ENCODE assay signal across 17 cellular contexts in the genomic region with DNA sequence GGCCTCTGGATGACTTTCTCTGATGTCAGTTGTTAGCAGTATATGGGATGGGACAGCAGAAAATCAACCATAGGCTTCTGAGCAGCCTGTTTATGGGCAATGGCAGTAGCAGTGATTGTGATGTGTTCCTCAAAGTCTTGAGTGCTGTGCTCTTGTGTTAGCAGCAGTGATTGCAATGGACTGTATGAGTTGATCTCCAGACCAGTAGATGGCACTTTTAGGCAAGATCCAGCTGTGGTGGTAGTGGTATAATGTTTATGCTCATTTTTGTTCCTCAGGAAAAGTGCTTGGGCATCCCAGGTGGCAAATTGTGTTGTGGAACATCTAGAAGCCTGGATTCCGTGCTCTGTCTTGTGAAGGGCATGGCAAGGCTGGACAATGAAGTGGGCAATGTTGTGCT.
DNase-seq lines count a peak whose midpoint lies in the region; ATAC-seq, FAIRE-seq and TF ChIP-seq lines count a peak whose summit lies in the region.
"Had no signal": no experiment of that assay in that cellular context is flagged by ENCODE, and none has a peak within 500 bp of the region (broad histone marks: within the 10 kb centered on the region; RNA-seq: fewer than 3 reads in every experiment).

No MANE protein-coding gene starts in this region.

- TF ChIP-seq RAD21 in HepG2 (CRISPR knock-in tag; IDR thresholded peaks at IDR 0.05): no peak

- H2AK5ac ChIP-seq in mesendoderm (ENCODE audit: low read length): no peak overlapping the region

- TF ChIP-seq POLR2A in HepG2 (IDR thresholded peaks at IDR 0.05; ENCODE audit: insufficient read depth in 1 of 2, low read depth in 2 of 2, low read length in 2 of 2): no peak
- TF ChIP-seq POLR2A in right lobe of liver (IDR thresholded peaks at IDR 0.05): no peak

- no peak overlapping the region for H3K23ac ChIP-seq in mesendoderm (ENCODE audit: low read length)

- no peaks in the 10 kb centered on the region for H3K4me1 ChIP-seq in HepG2 (ENCODE audit: insufficient read depth, low read length)
- H3K4me1 ChIP-seq in right lobe of liver: no peaks in the 10 kb centered on the region
- H3K4me1 ChIP-seq in mesendoderm (ENCODE audit: control insufficient read depth, low read depth, low read length): no peaks in the 10 kb centered on the region

- H3K36me3 Mint-ChIP-seq in WTC11 (peaks cover 6% of the 10 kb centered on the region; the same call in 1 of the 2 replicates), Calu3 (ENCODE audit: insufficient read depth, unreplicated experiment) (no peaks in the 10 kb centered on the region)

- no peak overlapping the region for H2BK120ac ChIP-seq in mesendoderm (ENCODE audit: low read depth, low read length)

- H3K4me2 ChIP-seq in HepG2 (ENCODE audit: low read depth, low read length) (no peak overlapping the region), mesendoderm (ENCODE audit: low read length) (no peak overlapping the region)
- H3K4me2 ChIP-seq: GM23338 had no signal

- H3K27ac ChIP-seq in HepG2 (ENCODE audit: extremely low read length, insufficient read depth, low read length) (no peak overlapping the region), right lobe of liver (no peak overlapping the region), mesendoderm (ENCODE audit: low read depth, low read length) (no peak overlapping the region)
- H3K27ac ChIP-seq: C4-2B had no signal

- ATAC-seq in HepG2: 0 out of 3 replicates have a peak, but pooled peaks have one; percentile 30
- no peak for ATAC-seq in right lobe of liver
- ATAC-seq in WTC11: 0 out of 2 replicates have a peak, but pooled peaks have one; percentile 26
- ATAC-seq: GM23338 had no signal

- intact Hi-C loops in HepG2 (cut with micrococcal nuclease; ENCODE audit: unreplicated experiment): no loop called here
- intact Hi-C loops in right lobe of liver (cut with DNase I): no loop called here
- intact Hi-C loops in Calu3 (cut with micrococcal nuclease; ENCODE audit: unreplicated experiment): no loop called here

- no peak for TF ChIP-seq EP300 in HepG2 (IDR thresholded peaks at IDR 0.05; ENCODE audit: low read depth in 2 of 2, low read length in 2 of 2)
- no peak for TF ChIP-seq EP300 in HepG2 (CRISPR knock-in tag; IDR thresholded peaks at IDR 0.05; ENCODE audit: borderline replicate concordance)

- no peak overlapping the region for H3K4me3 ChIP-seq in HepG2 (replicated peaks in 1 of 3; ENCODE audit: insufficient read depth in 1 of 3, low read depth in 2 of 3, low read length in 3 of 3)
- H3K4me3 ChIP-seq in right lobe of liver: no peak overlapping the region
- H3K4me3 ChIP-seq in LNCaP clone FGC (ENCODE audit: low read depth, low read length): no peak overlapping the region
- H3K4me3 ChIP-seq in mesendoderm (ENCODE audit: low read length): no peak overlapping the region
- H3K4me3 ChIP-seq: GM23338 had no signal

- DNase-seq in HepG2 (ENCODE audit: low spot score) (no peak), right lobe of liver (no peak), LNCaP clone FGC (ENCODE audit: low read depth) (no peak), WTC11 (ENCODE audit: low spot score) (no peak), mesendoderm (peak; percentile 8), Calu3 (no peak), NCI-H146 treated with DMSO at 0.1 percent for 48 hours (lab: John Stamatoyannopoulos, UW; ENCODE audit: unreplicated experiment) (no peak), ureter (ENCODE audit: low spot score) (no peak)
- DNase-seq: CD4-positive, alpha-beta memory T cell; DMS153; H9 had no signal

- CTCF ChIA-PET in HepG2 (lab: Yijun Ruan, JAX; ENCODE audit: low intra/inter-chr PET ratio, low total read pairs): no interaction called here
- CTCF ChIA-PET in WTC11 (lab: Charles Lee): no interaction called here
- CTCF ChIA-PET in Calu3 (lab: Charles Lee): interaction anchor here (0.8 kb wide), 1 partner anchor 98 kb away, joined by 3 read pairs; no protein-coding TSS in a partner anchor

- no peaks in the 10 kb centered on the region for H3K4me1 Mint-ChIP-seq in WTC11
- H3K4me1 Mint-ChIP-seq in Calu3 (ENCODE audit: low read depth, unreplicated experiment): no peaks in the 10 kb centered on the region
- H3K4me1 Mint-ChIP-seq: B cell; CD4-positive, alpha-beta memory T cell; GM23338; H9 had no signal

- H3K9me3 Mint-ChIP-seq in WTC11 (peaks cover 61% of the 10 kb centered on the region), Calu3 (ENCODE audit: low read depth, unreplicated experiment) (no peaks in the 10 kb centered on the region)

- no peak overlapping the region for H2AFZ ChIP-seq in HepG2 (ENCODE audit: low read length)
- H2AFZ ChIP-seq: GM23338 had no signal

- H3K9ac ChIP-seq in HepG2 (ENCODE audit: insufficient read depth, low read depth, low read length) (no peak overlapping the region), mesendoderm (ENCODE audit: low read length) (no peak overlapping the region)

- TF ChIP-seq CTCF in HepG2 (CRISPR knock-in tag; IDR thresholded peaks at IDR 0.05) (peak; percentile 28; the same call in 1 of the 2 replicates), right lobe of liver (IDR thresholded peaks at IDR 0.05) (no peak), LNCaP clone FGC (IDR thresholded peaks at IDR 0.05; ENCODE audit: control insufficient read depth, extremely low read depth, insufficient read depth) (peak; percentile 47), WTC11 (IDR thresholded peaks at IDR 0.05) (no peak), Calu3 (IDR thresholded peaks at IDR 0.05; ENCODE audit: unreplicated experiment) (no peak)

- no peaks in the 10 kb centered on the region for H3K79me1 ChIP-seq in mesendoderm (ENCODE audit: low read length)

- no peak overlapping the region for H2BK15ac ChIP-seq in mesendoderm (replicated peaks; ENCODE audit: low read depth)

- no peak overlapping the region for H4K8ac ChIP-seq in mesendoderm (ENCODE audit: low read depth, low read length)

- no peak overlapping the region for H3K4ac ChIP-seq in mesendoderm (ENCODE audit: low read depth, low read length)

- FAIRE-seq in HepG2 (lab: Jason Lieb, UNC): no peak
- FAIRE-seq: A204.1, D721Med, GM18507 had no signal

- H3K4me3 Mint-ChIP-seq in WTC11 (no peak overlapping the region), Calu3 (ENCODE audit: low read depth, unreplicated experiment) (no peak overlapping the region)
- H3K4me3 Mint-ChIP-seq: B cell; CD4-positive, alpha-beta memory T cell; GM23338; H9 had no signal

- in situ Hi-C loops in HepG2 (cut with HindIII; ENCODE audit: extremely low pct_ligation_motif_present, low pct_unique_long_range_greater_than_20kb): no loop called here

- BruUV-seq in HepG2 (replicated peaks; lab: Mats Ljungman, UMichigan) (no TSS peak), Calu3 (replicated peaks; lab: Mats Ljungman, UMichigan) (no TSS peak)

- no peaks in the 10 kb centered on the region for H3K27me3 ChIP-seq in HepG2 (ENCODE audit: control insufficient read depth in 1 of 2, insufficient read depth in 2 of 2, low read length in 2 of 2)
- no peaks in the 10 kb centered on the region for H3K27me3 ChIP-seq in right lobe of liver
- H3K27me3 ChIP-seq in mesendoderm (ENCODE audit: insufficient read depth, low read length, poor library complexity): no peaks in the 10 kb centered on the region

- H4K5ac ChIP-seq in mesendoderm (ENCODE audit: low read length): no peak overlapping the region

- H4K20me1 ChIP-seq in HepG2 (ENCODE audit: insufficient read depth, low read length): no peaks in the 10 kb centered on the region

- 0% methylated on average over 1 of the region's 1 CpG for WGBS in HepG2 (ENCODE audit: low lambda C conversion rate)
- 44% methylated on average over 1 of the region's 1 CpG for WGBS in right lobe of liver (ENCODE audit: insufficient coverage, low coverage, low lambda C conversion rate, missing lambda C conversion rate)
- no CpG with 5 or more reads among the region's 1 CpG for WGBS in mesendoderm (ENCODE audit: extremely low coverage, insufficient coverage, low lambda C conversion rate)

- H3K36me3 ChIP-seq in HepG2 (replicated peaks in 1 of 2; ENCODE audit: control insufficient read depth in 1 of 2, insufficient read depth in 2 of 2, low read length in 2 of 2) (no peaks in the 10 kb centered on the region), right lobe of liver (no peaks in the 10 kb centered on the region), mesendoderm (ENCODE audit: control insufficient read depth, insufficient read depth, low read length) (no peaks in the 10 kb centered on the region)

- no peak overlapping the region for H3K18ac ChIP-seq in mesendoderm (ENCODE audit: low read length)

- no peak overlapping the region for H3K56ac ChIP-seq in mesendoderm (ENCODE audit: low read length)

- POLR2A ChIA-PET in HepG2 (lab: Yijun Ruan, JAX) (no interaction called here), WTC11 (lab: Charles Lee) (no interaction called here)

- H3K27me3 Mint-ChIP-seq in WTC11 (ENCODE audit: low read depth): no peaks in the 10 kb centered on the region; the same call in 1 of the 2 replicates
- no peaks in the 10 kb centered on the region for H3K27me3 Mint-ChIP-seq in Calu3 (ENCODE audit: unreplicated experiment)
- H3K27me3 Mint-ChIP-seq: B cell; CD4-positive, alpha-beta memory T cell had no signal

- no peak overlapping the region for H2BK5ac ChIP-seq in mesendoderm (ENCODE audit: low read length)

- H3K27ac Mint-ChIP-seq in WTC11 (no peak overlapping the region), Calu3 (ENCODE audit: unreplicated experiment) (no peak overlapping the region)
- H3K27ac Mint-ChIP-seq: B cell, GM23338 had no signal

- H3K79me2 ChIP-seq in HepG2 (ENCODE audit: insufficient read depth, low read length) (no peaks in the 10 kb centered on the region), mesendoderm (ENCODE audit: control insufficient read depth, insufficient read depth, low read length) (no peaks in the 10 kb centered on the region)

- H3K9me3 ChIP-seq in HepG2 (ENCODE audit: low read length): peaks cover 6% of the 10 kb centered on the region; the same call in 1 of the 2 replicates
- H3K9me3 ChIP-seq in right lobe of liver: no peaks in the 10 kb centered on the region

TF ChIP-seq in HepG2, 621 proteins besides CTCF, POLR2A, EP300 and RAD21 (continues in another document):
- TF ChIP-seq NFKB2 (CRISPR knock-in tag; IDR thresholded peaks at IDR 0.05; ENCODE audit: borderline replicate concordance) (no peak), TBP (CRISPR knock-in tag; IDR thresholded peaks at IDR 0.05) (no peak)
- TF ChIP-seq, protein P1, sequence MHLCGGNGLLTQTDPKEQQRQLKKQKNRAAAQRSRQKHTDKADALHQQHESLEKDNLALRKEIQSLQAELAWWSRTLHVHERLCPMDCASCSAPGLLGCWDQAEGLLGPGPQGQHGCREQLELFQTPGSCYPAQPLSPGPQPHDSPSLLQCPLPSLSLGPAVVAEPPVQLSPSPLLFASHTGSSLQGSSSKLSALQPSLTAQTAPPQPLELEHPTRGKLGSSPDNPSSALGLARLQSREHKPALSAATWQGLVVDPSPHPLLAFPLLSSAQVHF (CRISPR knock-in tag; IDR thresholded peaks at IDR 0.05): no peak

TF ChIP-seq in WTC11, 78 proteins besides CTCF, POLR2A, EP300 and RAD21 (continues in another document):
- TF ChIP-seq KAT7 (CRISPR knock-in tag; IDR thresholded peaks at IDR 0.05; ENCODE audit: borderline replicate concordance) (no peak), ETV6 (CRISPR knock-in tag; IDR thresholded peaks at IDR 0.05) (no peak), PRRX2 (CRISPR knock-in tag; IDR thresholded peaks at IDR 0.05) (no peak)

Comparison
In these comparisons a context has a peak if more than half of its experiments do, and no peak if none do; other contexts are left out.
1. ATAC-seq: peak in HepG2 (single experiment) and WTC11 (single experiment); none in right lobe of liver (0 of 4).
2. CTCF ChIP-seq: peak in HepG2 (single experiment) and LNCaP clone FGC (single experiment); none in right lobe of liver (0 of 4), WTC11 (single experiment) and Calu3 (single experiment).
3. Of the 50 proteins assayed by ChIP-seq in both HepG2 and WTC11: peak only in HepG2: CTCF; only in WTC11: none; in both: none; in neither: 49.